17 cellular contexts compared by ENCODE assay signal in genomic region chr3:128131897-128132646, GRCh38. TPM values are rescaled to one million over a fixed set of nuclear protein-coding genes. Genes with fewer than 3 reads are reported as not detected.
DNase-seq lines count a peak whose midpoint lies in the region; ATAC-seq, FAIRE-seq and TF ChIP-seq lines count a peak whose summit lies in the region.
"Had no signal": no experiment of that assay in that cellular context is flagged by ENCODE, and none has a peak within 500 bp of the region (broad histone marks: within the 10 kb centered on the region; RNA-seq: fewer than 3 reads in every experiment).

No MANE protein-coding gene starts in this region.

- H2AFZ ChIP-seq in GM23338: no peak overlapping the region
- H2AFZ ChIP-seq in K562 (ENCODE audit: low read depth, low read length): no peak overlapping the region; the same call in 1 of the 2 replicates
- H2AFZ ChIP-seq in osteoblast (ENCODE audit: low read length): no peak overlapping the region

- TF ChIP-seq POLR2A in K562 (conservative IDR thresholded peaks at IDR 0.05): no peak

- H3K4me1 Mint-ChIP-seq in GM23338 (peaks cover 4% of the 10 kb centered on the region), CD14-positive monocyte (peaks cover 10% of the 10 kb centered on the region)
- H3K4me1 Mint-ChIP-seq: B cell had no signal

- H3K9me3 Mint-ChIP-seq in GM23338: peaks cover 13% of the 10 kb centered on the region
- peaks cover 0 to 3% (median 0%) of the 10 kb centered on the region in 7 donors for H3K9me3 Mint-ChIP-seq in CD14-positive monocyte

- H3K36me3 Mint-ChIP-seq in GM23338 (ENCODE audit: low read depth) (peaks cover 4% of the 10 kb centered on the region; the same call in 2 of the 3 replicates), CD14-positive monocyte (no peaks in the 10 kb centered on the region)
- H3K36me3 Mint-ChIP-seq: CD4-positive, CD25-positive, alpha-beta regulatory T cell had no signal

- H3K36me3 ChIP-seq in GM23338 (ENCODE audit: insufficient read depth): no peaks in the 10 kb centered on the region
- no peaks in the 10 kb centered on the region for H3K36me3 ChIP-seq in K562 (ENCODE audit: control insufficient read depth, insufficient read depth, low read length)
- no peaks in the 10 kb centered on the region for H3K36me3 ChIP-seq in liver (ENCODE audit: control insufficient read depth in 4 of 4, insufficient read depth in 3 of 4, low read depth in 1 of 4, low read length in 3 of 4)
- H3K36me3 ChIP-seq in osteoblast (ENCODE audit: insufficient read depth, low read length): no peaks in the 10 kb centered on the region
- H3K36me3 ChIP-seq: BLaER1 treated with 17β-estradiol and CSF1 and Interleukin-3, amounts not matched to agents 10 nM and 100 nM; HAP-1 had no signal

- H3K9me3 ChIP-seq in K562 (replicated peaks; ENCODE audit: control insufficient read depth, insufficient read depth, low read depth, low read length) (no peaks in the 10 kb centered on the region), liver (ENCODE audit: control insufficient read depth in 4 of 4, low read length in 3 of 4) (peaks cover 0 to 6% (median 0%) of the 10 kb centered on the region in 4 donors), osteoblast (ENCODE audit: low read depth, low read length) (no peaks in the 10 kb centered on the region)
- H3K9me3 ChIP-seq: BLaER1 treated with 17β-estradiol and CSF1 and Interleukin-3, amounts not matched to agents 10 nM and 100 nM; HAP-1 had no signal

- H3K79me2 ChIP-seq in GM23338 (replicated peaks; ENCODE audit: insufficient read depth): no peaks in the 10 kb centered on the region
- H3K79me2 ChIP-seq in K562 (ENCODE audit: control insufficient read depth, insufficient read depth, low read length): no peaks in the 10 kb centered on the region
- H3K79me2 ChIP-seq in osteoblast (ENCODE audit: insufficient read depth, low read length): no peaks in the 10 kb centered on the region

- H3K27ac ChIP-seq in GM23338 (ENCODE audit: low read depth) (no peak overlapping the region), K562 (ENCODE audit: extremely low read depth, low read depth, low read length) (no peak overlapping the region), liver (ENCODE audit: low read depth in 1 of 2, low read length in 2 of 2) (peak overlapping the region in 1 of 2 donors; percentile 46), osteoblast (ENCODE audit: low read depth, low read length) (no peak overlapping the region), caudate nucleus (ENCODE audit: low read depth, low read length) (no peak overlapping the region)
- H3K27ac ChIP-seq: BLaER1 treated with 17β-estradiol and CSF1 and Interleukin-3, amounts not matched to agents 10 nM and 100 nM had no signal

- TF ChIP-seq EP300 in K562 (IDR thresholded peaks at IDR 0.05; ENCODE audit: low read length): no peak

- FAIRE-seq in K562 (lab: Jason Lieb, UNC): no peak
- FAIRE-seq: GM12892, GM18507 had no signal

- H3K9me2 ChIP-seq in GM23338 (ENCODE audit: insufficient read depth): no peaks in the 10 kb centered on the region

- DNase-seq in GM23338 (ENCODE audit: low spot score): no peak
- DNase-seq in K562 (ENCODE audit: extremely low read depth in 1 of 4, low spot score in 3 of 4): no peak
- no peak for DNase-seq in CD14-positive monocyte (ENCODE audit: low spot score)
- DNase-seq in osteoblast (ENCODE audit: insufficient read length, low spot score, missing footprints): no peak
- no peak for DNase-seq in caudate nucleus (lab: John Stamatoyannopoulos, UW)
- DNase-seq: CD4-positive, CD25-positive, alpha-beta regulatory T cell; DMS153; DMS79; GDM1; KBM-7 had no signal

- WGBS in K562 (ENCODE audit: insufficient coverage, low coverage, missing lambda C conversion rate): 45% methylated on average over 6 of the region's 7 CpGs
- WGBS in liver: 79% methylated on average over 7 of the region's 7 CpGs

- no peak overlapping the region for H3K4me3 ChIP-seq in GM23338
- no peak overlapping the region for H3K4me3 ChIP-seq in K562
- H3K4me3 ChIP-seq in liver (ENCODE audit: low read depth in 1 of 3, low read length in 3 of 3): no peak overlapping the region
- H3K4me3 ChIP-seq in osteoblast (ENCODE audit: insufficient read depth, low read length): no peak overlapping the region
- H3K4me3 ChIP-seq: BLaER1 treated with 17β-estradiol and CSF1 and Interleukin-3, amounts not matched to agents 10 nM and 100 nM; HAP-1 had no signal

- TF ChIP-seq RAD21 in K562 (CRISPR knock-in tag; conservative IDR thresholded peaks at IDR 0.05 in 1 of 2, IDR thresholded peaks at IDR 0.05 in 1 of 2) (no peak), liver (IDR thresholded peaks at IDR 0.05) (peak; percentile 12 to 30)

- H3K27me3 ChIP-seq in GM23338 (ENCODE audit: insufficient read depth) (no peaks in the 10 kb centered on the region), K562 (ENCODE audit: control insufficient read depth in 2 of 2, insufficient read depth in 2 of 2, low read length in 2 of 2) (no peaks in the 10 kb centered on the region), liver (ENCODE audit: control insufficient read depth in 4 of 4, insufficient read depth in 4 of 4, low read length in 3 of 4) (no peaks in the 10 kb centered on the region), osteoblast (ENCODE audit: insufficient read depth, low read length) (peaks cover 12% of the 10 kb centered on the region)
- H3K27me3 ChIP-seq: BLaER1 treated with 17β-estradiol and CSF1 and Interleukin-3, amounts not matched to agents 10 nM and 100 nM had no signal

- H4K20me1 ChIP-seq in GM23338 (replicated peaks; ENCODE audit: insufficient read depth) (no peaks in the 10 kb centered on the region), K562 (replicated peaks; ENCODE audit: control insufficient read depth, insufficient read depth, low read length) (no peaks in the 10 kb centered on the region), osteoblast (ENCODE audit: insufficient read depth, low read length) (no peaks in the 10 kb centered on the region)
- H4K20me1 ChIP-seq: BLaER1 treated with 17β-estradiol and CSF1 and Interleukin-3, amounts not matched to agents 10 nM and 100 nM had no signal

- no peaks in the 10 kb centered on the region for H3F3A ChIP-seq in GM23338 (replicated peaks; ENCODE audit: low read depth)

- CTCF ChIA-PET in K562 (lab: Yijun Ruan, JAX; ENCODE audit: low intra/inter-chr PET ratio): no interaction called here

- H3K4me3 Mint-ChIP-seq in GM23338 (no peak overlapping the region; the same call in 2 of the 3 replicates), CD14-positive monocyte (no peak overlapping the region)
- H3K4me3 Mint-ChIP-seq: B cell; CD4-positive, CD25-positive, alpha-beta regulatory T cell had no signal

- intact Hi-C loops in K562 (cut with micrococcal nuclease): loop anchor here (2.0 to 10.0 kb wide), 4 partner anchors 37 to 477 kb away; no protein-coding TSS in a partner anchor
- intact Hi-C loops in CD14-positive monocyte (cut with micrococcal nuclease): no loop called here

- H3K27ac Mint-ChIP-seq in GM23338 (no peak overlapping the region), CD14-positive monocyte (no peak overlapping the region)
- H3K27ac Mint-ChIP-seq: B cell had no signal

- in situ Hi-C loops in K562 (cut with MboI): loop anchor here (10.0 kb wide), 1 partner anchor 277 kb away; no protein-coding TSS in a partner anchor

- no peak overlapping the region for H3K9ac ChIP-seq in K562 (ENCODE audit: insufficient read depth in 1 of 2, low read depth in 2 of 2, low read length in 2 of 2)
- H3K9ac ChIP-seq in liver (ENCODE audit: low read depth in 1 of 2, low read length in 2 of 2): no peak overlapping the region

- no peak overlapping the region for H3K4me2 ChIP-seq in GM23338
- no peak overlapping the region for H3K4me2 ChIP-seq in K562 (ENCODE audit: insufficient read depth, low read length)
- H3K4me2 ChIP-seq in osteoblast (ENCODE audit: insufficient read depth, low read length): no peak overlapping the region
- H3K4me2 ChIP-seq: BLaER1 treated with 17β-estradiol and CSF1 and Interleukin-3, amounts not matched to agents 10 nM and 100 nM had no signal

- ATAC-seq in GM23338 (peak; percentile 64), K562 (0 out of 3 replicates have a peak, but pooled peaks have one; percentile 33), GM21528 (IDR thresholded peaks at IDR 0.05; ENCODE audit: low FRiP score, unreplicated experiment) (no peak)

- H3K27me3 Mint-ChIP-seq in GM23338 (ENCODE audit: insufficient read depth, low read depth, poor library complexity) (peaks cover 9% of the 10 kb centered on the region), CD14-positive monocyte (ENCODE audit: low read depth in 3 of 3) (peaks cover 0 to 4% (median 3%) of the 10 kb centered on the region in 3 donors)

- POLR2A ChIA-PET in K562 (lab: Yijun Ruan, JAX): no interaction called here

- H3K9me1 ChIP-seq in K562 (ENCODE audit: control insufficient read depth, insufficient read depth, low read length): no peaks in the 10 kb centered on the region

- TF ChIP-seq CTCF in GM23338 (conservative IDR thresholded peaks at IDR 0.05; ENCODE audit: low read depth in 2 of 2) (no peak), K562 (IDR thresholded peaks at IDR 0.05 in 2 of 3, conservative IDR thresholded peaks at IDR 0.05 in 1 of 3; ENCODE audit: insufficient read depth in 2 of 3, low read depth in 1 of 3, low read length in 3 of 3) (no peak), liver (IDR thresholded peaks at IDR 0.05; ENCODE audit: low read depth, low read length, missing input control) (no peak), CD14-positive monocyte (IDR thresholded peaks at IDR 0.05) (no peak), osteoblast (IDR thresholded peaks at IDR 0.05; ENCODE audit: extremely low read depth, low read depth, low read length) (no peak)

- no peaks in the 10 kb centered on the region for H3K4me1 ChIP-seq in GM23338 (ENCODE audit: insufficient read depth)
- H3K4me1 ChIP-seq in K562 (replicated peaks in 1 of 2; ENCODE audit: control insufficient read depth in 2 of 2, insufficient read depth in 2 of 2, low read length in 2 of 2): peaks cover 0 to 6% of the 10 kb centered on the region in 2 experiments; a peak in 3 of 5 replicates
- H3K4me1 ChIP-seq in liver (ENCODE audit: control insufficient read depth in 4 of 4, insufficient read depth in 4 of 4, low read length in 3 of 4): peaks cover 0 to 10% (median 6%) of the 10 kb centered on the region in 4 donors
- H3K4me1 ChIP-seq in osteoblast (ENCODE audit: insufficient read depth, low read length): no peaks in the 10 kb centered on the region
- H3K4me1 ChIP-seq: HAP-1 had no signal

- BruUV-seq in K562 (replicated peaks; lab: Mats Ljungman, UMichigan): no TSS peak

RNA-seq across cellular contexts. Expression of gene RUVBL1, which starts 8.5 kb away (rescaled TPM):
- total RNA-seq in GM23338 (2014; rRNA removed; shearing (Covaris generic)): 133 and 134 TPM in 2 replicates
- polyA plus RNA-seq in GM23338 (2016; fragmentation: Nextera tagmentation; extraction: Ambion mirVana) (136 and 137 TPM in 2 replicates), K562 (2011; rRNA removed) (69.8 and 94.4 TPM in 2 replicates), K562 (2014; fragmentation: Illumina TruSeq; extraction: Trizol) (140 and 147 TPM in 2 replicates), K562 (2014; fragmentation: Nextera tagmentation; extraction: Ambion mirVana) (10 to 100 TPM; 20.7 to 40.2 TPM), K562 (2014; rRNA removed) (103 and 113 TPM in 2 replicates), liver (10 to 100 TPM; 13.3 to 13.9 TPM), CD14-positive monocyte (10 to 100 TPM; 14.4 to 16.2 TPM)
- total RNA-seq in K562 (2011; cell fraction: chromatin; rRNA removed; ENCODE audit: low replicate concordance): 55.5 and 61.2 TPM in 2 replicates
- 45.7 and 51.0 TPM in 2 replicates for total RNA-seq in K562 (2011; cell fraction: nucleolus; rRNA removed)
- total RNA-seq in K562 (2011; cell fraction: nucleoplasm; rRNA removed): 45.6 and 47.1 TPM in 2 replicates
- total RNA-seq in K562 (2014; rRNA removed) (140 and 148 TPM in 2 replicates), K562 (2014; rRNA removed; fragmentation: Illumina TruSeq; extraction: Trizol) (117 and 119 TPM in 2 replicates), K562 (2015; rRNA removed; fragmentation: Illumina TruSeq; extraction: Trizol) (131 TPM in 2 replicates), K562 (2021) (106 and 110 TPM in 2 replicates), liver (10 to 100 TPM; 13.9 to 23.1 TPM), osteoblast (40.1 and 41.6 TPM in 2 replicates)
- 80.6 and 98.7 TPM in 2 replicates for polyA plus RNA-seq in K562 (2011; cell fraction: cytosol; rRNA removed)
- 36.0 and 40.8 TPM in 2 replicates for polyA plus RNA-seq in K562 (2011; cell fraction: nucleus; rRNA removed)
- 77.9 and 122 TPM in 2 replicates for polyA plus RNA-seq in K562 (2012)
- polyA minus RNA-seq in K562 (2011; rRNA and poly(A)+ RNA removed): 63.4 and 91.2 TPM in 2 replicates
- 42.4 and 64.1 TPM in 2 replicates for polyA minus RNA-seq in K562 (2011; cell fraction: cytosol; rRNA and poly(A)+ RNA removed)
- 28.1 and 32.5 TPM in 2 replicates for polyA minus RNA-seq in K562 (2011; cell fraction: nucleus; rRNA and poly(A)+ RNA removed)

RNA-seq across cellular contexts. Expression of gene EEFSEC, which starts 21.2 kb away (rescaled TPM):
- 14.1 and 16.2 TPM in 2 replicates for total RNA-seq in GM23338 (2014; rRNA removed; shearing (Covaris generic))
- polyA plus RNA-seq in GM23338 (2016; fragmentation: Nextera tagmentation; extraction: Ambion mirVana) (9.5 and 10.1 TPM in 2 replicates), K562 (2011; rRNA removed) (7.7 and 10.5 TPM in 2 replicates), K562 (2014; fragmentation: Illumina TruSeq; extraction: Trizol) (9.2 and 11.8 TPM in 2 replicates), K562 (2014; fragmentation: Nextera tagmentation; extraction: Ambion mirVana) (under 1 TPM; 0.35 to 0.52 TPM), K562 (2014; rRNA removed) (8.6 and 11.6 TPM in 2 replicates), liver (10 to 100 TPM in 1 of 2 donors, 1 to 10 TPM in 1; 9.7 to 13.1 TPM), CD14-positive monocyte (10 to 100 TPM; 13.3 to 14.9 TPM)
- total RNA-seq in K562 (2011; cell fraction: chromatin; rRNA removed; ENCODE audit: low replicate concordance): 13.5 and 23.2 TPM in 2 replicates
- total RNA-seq in K562 (2011; cell fraction: nucleolus; rRNA removed): 18.2 and 23.6 TPM in 2 replicates
- total RNA-seq in K562 (2011; cell fraction: nucleoplasm; rRNA removed): 9.9 and 12.0 TPM in 2 replicates
- total RNA-seq in K562 (2014; rRNA removed) (11.1 and 13.6 TPM in 2 replicates), K562 (2014; rRNA removed; fragmentation: Illumina TruSeq; extraction: Trizol) (1.3 and 2.0 TPM in 2 replicates), K562 (2015; rRNA removed; fragmentation: Illumina TruSeq; extraction: Trizol) (5.0 and 5.2 TPM in 2 replicates), K562 (2021) (11.8 and 14.9 TPM in 2 replicates), liver (10 to 100 TPM in 1 of 2 donors, 1 to 10 TPM in 1; 8.4 to 11.6 TPM), osteoblast (4.4 and 5.1 TPM in 2 replicates)
- 6.6 and 20.6 TPM in 2 replicates for polyA plus RNA-seq in K562 (2011; cell fraction: cytosol; rRNA removed)
- 12.8 and 19.8 TPM in 2 replicates for polyA plus RNA-seq in K562 (2011; cell fraction: nucleus; rRNA removed)
- polyA plus RNA-seq in K562 (2012): 11.5 and 19.8 TPM in 2 replicates
- 6.0 and 7.0 TPM in 2 replicates for polyA minus RNA-seq in K562 (2011; rRNA and poly(A)+ RNA removed)
- polyA minus RNA-seq in K562 (2011; cell fraction: cytosol; rRNA and poly(A)+ RNA removed): 8.6 and 15.6 TPM in 2 replicates
- 19.1 and 22.1 TPM in 2 replicates for polyA minus RNA-seq in K562 (2011; cell fraction: nucleus; rRNA and poly(A)+ RNA removed)
